Comparison of ENCODE assay signal across 8 cellular contexts in genomic region chr10:78406648-78407008, GRCh38.
A peak's percentile ranks its signal among the peaks of the same experiment; 100 is the strongest.
DNase-seq lines count a peak whose midpoint lies in the region; ATAC-seq and TF ChIP-seq lines count a peak whose summit lies in the region.

No MANE protein-coding gene starts in this region.

- H3K9me3 ChIP-seq in duodenal mucosa (ENCODE audit: control insufficient read depth in 1 of 2, low read length in 2 of 2) = no peaks in the 10 kb centered on the region

- no peak for TF ChIP-seq CTCF in AG04449 (IDR thresholded peaks at IDR 0.05; ENCODE audit: insufficient read depth, low read length, missing control alignments)
- no peak for TF ChIP-seq CTCF in LNCaP clone FGC (IDR thresholded peaks at IDR 0.05; ENCODE audit: control insufficient read depth, extremely low read depth, insufficient read depth)
- TF ChIP-seq CTCF in natural killer cell (IDR thresholded peaks at IDR 0.05) = no peak

- H3K9me3 Mint-ChIP-seq in natural killer cell = no peaks in the 10 kb centered on the region

- H3K4me1 ChIP-seq in duodenal mucosa (ENCODE audit: control insufficient read depth in 1 of 2, insufficient read depth in 2 of 2, low read length in 2 of 2) = peaks cover 3 to 9% of the 10 kb centered on the region in 2 donors

- no peaks in the 10 kb centered on the region for H3K36me3 Mint-ChIP-seq in natural killer cell

- no peaks in the 10 kb centered on the region for H3K36me3 ChIP-seq in duodenal mucosa (ENCODE audit: control insufficient read depth in 1 of 2, insufficient read depth in 2 of 2, low read length in 2 of 2)

- no peak overlapping the region for H3K9ac ChIP-seq in duodenal mucosa (ENCODE audit: low read depth in 1 of 2, low read length in 2 of 2)

- H3K4me3 ChIP-seq in AG04449 (ENCODE audit: low read depth, low read length) (peak overlapping the region; percentile 28), LNCaP clone FGC (ENCODE audit: low read depth, low read length) (peak overlapping the region; percentile 29; the same call in 1 of the 2 replicates), duodenal mucosa (ENCODE audit: low read depth in 1 of 2, low read length in 2 of 2) (peak overlapping the region; percentile 43 to 45)

- ATAC-seq in natural killer cell (peak in 2 of 3 donors; percentile 9 to 35), GM21423 (IDR thresholded peaks at IDR 0.05; ENCODE audit: unreplicated experiment) (no peak)

- CTCF ChIA-PET in AG04449 (lab: Yijun Ruan, JAX) = no interaction called here

- peak overlapping the region; percentile 75 for H3K4me3 Mint-ChIP-seq in natural killer cell

- peaks cover 9 to 11% of the 10 kb centered on the region in 2 donors for H3K4me1 Mint-ChIP-seq in natural killer cell

- H3K27me3 Mint-ChIP-seq in natural killer cell (ENCODE audit: low read depth in 2 of 2) = peaks cover 0 to 17% of the 10 kb centered on the region in 2 donors

- peak overlapping the region in 1 of 2 donors; percentile 68 for H3K27ac Mint-ChIP-seq in natural killer cell

- H3K27me3 ChIP-seq in duodenal mucosa (ENCODE audit: control insufficient read depth in 1 of 2, insufficient read depth in 2 of 2, low read length in 2 of 2) = peaks cover 0 to 8% of the 10 kb centered on the region in 2 donors

- intact Hi-C loops in natural killer cell (cut with micrococcal nuclease) = no loop called here

- POLR2A ChIA-PET in AG04449 (lab: Yijun Ruan, JAX) = no interaction called here

- no peak for DNase-seq in AG04449 (ENCODE audit: low read depth, low spot score)
- no peak for DNase-seq in LNCaP clone FGC (ENCODE audit: low read depth)
- DNase-seq in natural killer cell = no peak
- DNase-seq in NCI-H2029 treated with DMSO at 0.1 percent for 48 hours (lab: John Stamatoyannopoulos, UW) = no peak
- DNase-seq in SW480 (ENCODE audit: low spot score) = no peak
- DNase-seq in stimulated activated CD4-positive, alpha-beta T cell treated with anti-CD3 and anti-CD28 coated beads, Interleukin-4, amount 100 ng/mL, for 4 hours = no peak

- no peak overlapping the region for H3K27ac ChIP-seq in duodenal mucosa (ENCODE audit: low read depth, low read length)
